8 cellular contexts compared by ENCODE assay signal in genomic region chr7:100865971-100866720, GRCh38. TPM values are rescaled to one million over a fixed set of nuclear protein-coding genes. Genes with fewer than 3 reads are reported as not detected.
A peak's percentile ranks its signal among the peaks of the same experiment; 100 is the strongest.
DNase-seq lines count a peak whose midpoint lies in the region; ATAC-seq and TF ChIP-seq lines count a peak whose summit lies in the region.

No MANE protein-coding gene starts in this region.

- H3K27ac ChIP-seq in HUES64 (ENCODE audit: low read depth, low read length), result peak overlapping the region; percentile 98
- H3K27ac ChIP-seq in left ventricle myocardium inferior (replicated peaks), result peak overlapping the region; percentile 91
- peak overlapping the region; percentile 80 to 84 (median 83) for H3K27ac ChIP-seq in gastrocnemius medialis

- TF ChIP-seq CTCF in left ventricle myocardium inferior (IDR thresholded peaks at IDR 0.05; ENCODE audit: borderline replicate concordance), result no peak
- no peak for TF ChIP-seq CTCF in gastrocnemius medialis (IDR thresholded peaks at IDR 0.05 in 4 of 5, conservative IDR thresholded peaks at IDR 0.05 in 1 of 5)

- H3K4me3 ChIP-seq in HUES64 (ENCODE audit: low read length) (no peak overlapping the region), left ventricle myocardium inferior (peak overlapping the region; percentile 84), gastrocnemius medialis (peak overlapping the region; percentile 57 to 66 (median 63))

- in situ Hi-C loops in gastrocnemius medialis (cut with MboI; ENCODE audit: low sequenced_read_pairs in 4 of 4), result loop anchor here in 3 of 4 donors (10.0 to 25.0 kb wide), 5 partner anchors 154 to 429 kb away; partner anchors contain the start of genes POP7 (in 2 of the 3), SPACDR (in 2 of the 3), EPO (in 1 of the 3) and FBXO24 (in 1 of the 3)

- H3K27me3 ChIP-seq in HUES64 (ENCODE audit: insufficient read depth, low read length) (no peaks in the 10 kb centered on the region), left ventricle myocardium inferior (ENCODE audit: low read depth) (no peaks in the 10 kb centered on the region), gastrocnemius medialis (peaks cover 3 to 7% (median 7%) of the 10 kb centered on the region in 3 donors)

- peaks cover 10% of the 10 kb centered on the region for H3K4me1 ChIP-seq in HUES64 (ENCODE audit: insufficient read depth, low read length)
- H3K4me1 ChIP-seq in left ventricle myocardium inferior, result peaks cover 47% of the 10 kb centered on the region
- peaks cover 3 to 18% of the 10 kb centered on the region in 2 donors for H3K4me1 ChIP-seq in gastrocnemius medialis

- DNase-seq in Ammon's horn (ENCODE audit: low spot score) (peak; percentile 87), left ventricle myocardium inferior (peak; percentile 81), gastrocnemius medialis (peak in 1 of 2 donors; percentile 74), NOMO-1 treated with dmso at 0.1 percent for 144 hours (lab: John Stamatoyannopoulos, UW; ENCODE audit: unreplicated experiment) (no peak), NCI-H510A treated with DMSO at 0.1 percent for 48 hours (lab: John Stamatoyannopoulos, UW) (no peak)
- peak; percentile 54 to 65 for DNase-seq in activated T-cell treated with anti-CD3 and anti-CD28 coated beads, Interleukin-2, amount 50 U/mL, for 48 hours

- peak overlapping the region; percentile 95 for H3K9ac ChIP-seq in HUES64 (ENCODE audit: low read depth, low read length)

- ATAC-seq in gastrocnemius medialis (peak; percentile 18 to 26), HG03442 (IDR thresholded peaks at IDR 0.05; ENCODE audit: unreplicated experiment) (no peak)

- TF ChIP-seq POLR2A in gastrocnemius medialis (IDR thresholded peaks at IDR 0.05), result no peak

- intact Hi-C loops in left ventricle myocardium inferior (cut with micrococcal nuclease), result no loop called here
- intact Hi-C loops in gastrocnemius medialis (cut with DNase I; ENCODE audit: low total_unique reads), result loop anchor here (10.0 kb wide), 1 partner anchor 251 kb away; the partner anchor contains the start of gene MOSPD3

- 95% methylated on average over 44 of the region's 44 CpGs for WGBS in HUES64

- peaks cover 30% of the 10 kb centered on the region for H3K36me3 ChIP-seq in HUES64 (ENCODE audit: insufficient read depth, low read length)
- peaks cover 19% of the 10 kb centered on the region for H3K36me3 ChIP-seq in left ventricle myocardium inferior
- H3K36me3 ChIP-seq in gastrocnemius medialis, result no peaks in the 10 kb centered on the region

- H3K9me3 ChIP-seq in HUES64 (ENCODE audit: insufficient read depth, low read depth, low read length), result no peaks in the 10 kb centered on the region
- no peaks in the 10 kb centered on the region for H3K9me3 ChIP-seq in left ventricle myocardium inferior (replicated peaks)
- no peaks in the 10 kb centered on the region for H3K9me3 ChIP-seq in gastrocnemius medialis

RNA-seq across cellular contexts. Expression of gene TRIP6, which starts 1.0 kb away (rescaled TPM):
- polyA plus RNA-seq in HUES64 (2013, experiment 1 of 2), result 81.6 TPM
- polyA plus RNA-seq in HUES64 (2013, experiment 2 of 2), result 70.0 TPM
- total RNA-seq in left ventricle myocardium inferior (11.7 TPM), gastrocnemius medialis (1 to 10 TPM; 4.6 to 9.1 (median 7.3) TPM)

RNA-seq across cellular contexts. Expression of gene SRRT, which starts 8.8 kb away (rescaled TPM):
- polyA plus RNA-seq in HUES64 (2013, experiment 1 of 2), result 151 TPM
- polyA plus RNA-seq in HUES64 (2013, experiment 2 of 2), result 130 TPM
- total RNA-seq in left ventricle myocardium inferior, result 51.3 TPM
- 10 to 100 TPM; 35.0 to 47.3 (median 39.8) TPM for total RNA-seq in gastrocnemius medialis

RNA-seq across cellular contexts. Expression of gene SLC12A9, which starts 13.6 kb away (rescaled TPM):
- polyA plus RNA-seq in HUES64 (2013, experiment 1 of 2), result 19.5 TPM
- 15.3 TPM for polyA plus RNA-seq in HUES64 (2013, experiment 2 of 2)
- total RNA-seq in left ventricle myocardium inferior (10.9 TPM), gastrocnemius medialis (1 to 10 TPM; 2.5 to 4.3 (median 3.8) TPM)

RNA-seq across cellular contexts. Expression of gene UFSP1, which starts 23.4 kb away (rescaled TPM):
- polyA plus RNA-seq in HUES64 (2013, experiment 1 of 2), result 2.5 TPM
- polyA plus RNA-seq in HUES64 (2013, experiment 2 of 2), result 2.7 TPM
- total RNA-seq in left ventricle myocardium inferior, result 2.4 TPM
- 1 to 10 TPM; 2.0 to 7.1 (median 4.0) TPM for total RNA-seq in gastrocnemius medialis

RNA-seq across cellular contexts. Expression of gene ACHE, which starts 29.5 kb away (rescaled TPM):
- 3.4 TPM for polyA plus RNA-seq in HUES64 (2013, experiment 1 of 2)
- 4.0 TPM for polyA plus RNA-seq in HUES64 (2013, experiment 2 of 2)
- total RNA-seq in left ventricle myocardium inferior (0.49 TPM), gastrocnemius medialis (10 to 100 TPM in 2 of 4 donors, 1 to 10 TPM in 2; 6.5 to 59.5 (median 11.4) TPM)

Comparison
In these comparisons a context has a peak if more than half of its experiments do, and no peak if none do; other contexts are left out.
1. DNase-seq: peak in Ammon's horn (single experiment), activated T-cell treated with anti-CD3 and anti-CD28 coated beads, Interleukin-2, amount 50 U/mL, for 48 hours (2 of 2) and left ventricle myocardium inferior (single experiment); none in NOMO-1 treated with dmso at 0.1 percent for 144 hours (single experiment) and NCI-H510A treated with DMSO at 0.1 percent for 48 hours (single experiment).
2. Peak in every context shown above with its lines, with median percentiles within 50 percentile points of each other: H3K27ac ChIP-seq.